In the genomic region with DNA sequence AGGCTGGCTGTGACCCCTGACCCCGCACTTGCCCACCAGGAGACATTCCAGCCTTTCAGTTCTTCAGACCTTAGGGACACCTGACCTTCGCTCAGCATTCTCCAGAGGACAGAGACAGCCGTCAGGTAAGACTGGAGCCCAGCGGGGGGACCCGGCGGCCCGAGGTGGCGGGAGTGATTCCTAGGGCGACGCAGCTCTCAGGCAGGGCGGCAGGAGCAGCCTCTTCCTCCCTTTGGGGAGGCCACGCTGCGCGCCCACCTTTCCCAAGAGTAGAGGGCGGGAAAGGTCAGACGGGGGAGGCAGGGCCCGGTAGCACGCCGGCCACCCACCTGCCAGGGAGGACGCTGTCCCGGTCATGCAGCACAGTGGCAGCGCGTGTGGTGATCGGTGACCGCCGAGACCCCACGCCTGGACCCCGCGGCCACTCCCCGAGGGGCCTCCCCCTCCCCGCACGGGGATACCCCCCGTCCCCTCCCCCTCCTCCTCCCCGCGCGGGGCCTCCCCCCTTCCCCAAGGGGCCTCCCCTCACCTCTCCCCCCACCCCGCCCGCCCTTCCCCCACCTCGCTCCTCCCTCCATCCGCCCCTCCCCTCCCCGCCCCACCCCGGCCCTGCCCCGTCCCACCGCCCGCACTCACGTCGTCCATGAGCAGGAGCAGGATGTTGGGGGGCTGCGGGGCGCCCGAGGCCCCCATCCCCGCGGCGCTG, we compare ENCODE assay signal across 8 cellular contexts.
DNase-seq lines count a peak whose midpoint lies in the region; ATAC-seq and TF ChIP-seq lines count a peak whose summit lies in the region.

No MANE protein-coding gene starts in this region.

- no peak for TF ChIP-seq CTCF in AG10803 (conservative IDR thresholded peaks at IDR 0.05; ENCODE audit: low read length)

- DNase-seq in AG10803 (ENCODE audit: low read depth) = no peak
- DNase-seq in activated naive CD8-positive, alpha-beta T cell treated with anti-CD3 and anti-CD28 coated beads, Interleukin-2, amount 50 U/mL, for 24 hours = peak; percentile 34
- DNase-seq in NCI-H526 (lab: John Stamatoyannopoulos, UW) = no peak
- no peak for DNase-seq in medulla oblongata (ENCODE audit: extremely low spot score)

- H3K4me1 ChIP-seq in iPS-20b (ENCODE audit: insufficient read depth, low read length) = no peaks in the 10 kb centered on the region

- no peaks in the 10 kb centered on the region for H3K27me3 ChIP-seq in iPS-20b (ENCODE audit: insufficient read depth, low read length)

- no peak overlapping the region for H3K27ac ChIP-seq in iPS-20b (ENCODE audit: low read length)

- no peak overlapping the region for H3K27ac Mint-ChIP-seq in activated naive CD8-positive, alpha-beta T cell treated with anti-CD3 and anti-CD28 coated beads, Interleukin-2, amount 50 U/mL, for 24 hours
- H3K27ac Mint-ChIP-seq in stimulated activated memory B cell treated with anti-CD40 and anti-IgM and Interleukin-4, amounts not matched to agents 10 μg/mL and 1 μg/mL and 100 μg/mL, for 72 hours = peak overlapping the region; percentile 82

- H3K4me3 Mint-ChIP-seq in activated naive CD8-positive, alpha-beta T cell treated with anti-CD3 and anti-CD28 coated beads, Interleukin-2, amount 50 U/mL, for 24 hours = peak overlapping the region; percentile 99
- peak overlapping the region; percentile 95 for H3K4me3 Mint-ChIP-seq in stimulated activated memory B cell treated with anti-CD40 and anti-IgM and Interleukin-4, amounts not matched to agents 10 μg/mL and 1 μg/mL and 100 μg/mL, for 72 hours

- H3K9me3 Mint-ChIP-seq in activated naive CD8-positive, alpha-beta T cell treated with anti-CD3 and anti-CD28 coated beads, Interleukin-2, amount 50 U/mL, for 24 hours = no peaks in the 10 kb centered on the region
- no peaks in the 10 kb centered on the region for H3K9me3 Mint-ChIP-seq in stimulated activated memory B cell treated with anti-CD40 and anti-IgM and Interleukin-4, amounts not matched to agents 10 μg/mL and 1 μg/mL and 100 μg/mL, for 72 hours

- H3K9me3 ChIP-seq in iPS-20b (ENCODE audit: insufficient read depth, low read depth, low read length) = no peaks in the 10 kb centered on the region

- H3K36me3 Mint-ChIP-seq in activated naive CD8-positive, alpha-beta T cell treated with anti-CD3 and anti-CD28 coated beads, Interleukin-2, amount 50 U/mL, for 24 hours (ENCODE audit: low read depth) = peaks cover 6% of the 10 kb centered on the region
- H3K36me3 Mint-ChIP-seq in stimulated activated memory B cell treated with anti-CD40 and anti-IgM and Interleukin-4, amounts not matched to agents 10 μg/mL and 1 μg/mL and 100 μg/mL, for 72 hours = peaks cover 14% of the 10 kb centered on the region

- peak overlapping the region; percentile 72 for H3K4me3 ChIP-seq in AG10803 (ENCODE audit: low read length)
- peak overlapping the region; percentile 93 for H3K4me3 ChIP-seq in iPS-20b (ENCODE audit: low read length)

- ATAC-seq in HG02970 (IDR thresholded peaks at IDR 0.05; ENCODE audit: low FRiP score, unreplicated experiment) (peak; percentile 3), GM18511 (IDR thresholded peaks at IDR 0.05; ENCODE audit: unreplicated experiment) (no peak)
- peak; percentile 44 for ATAC-seq in activated naive CD8-positive, alpha-beta T cell treated with anti-CD3 and anti-CD28 coated beads, Interleukin-2, amount 50 U/mL, for 24 hours
- ATAC-seq in stimulated activated memory B cell treated with anti-CD40 and anti-IgM and Interleukin-4, amounts not matched to agents 10 μg/mL and 1 μg/mL and 100 μg/mL, for 72 hours = peak; percentile 60

- H3K36me3 ChIP-seq in iPS-20b (ENCODE audit: insufficient read depth, low read depth, low read length) = peaks cover 29% of the 10 kb centered on the region

- 0 out of 2 replicates have a peak overlapping the region, but pooled peaks have one; percentile 37 for H3K9ac ChIP-seq in iPS-20b (ENCODE audit: low read depth, low read length)

- no peaks in the 10 kb centered on the region for H3K27me3 Mint-ChIP-seq in activated naive CD8-positive, alpha-beta T cell treated with anti-CD3 and anti-CD28 coated beads, Interleukin-2, amount 50 U/mL, for 24 hours
- no peaks in the 10 kb centered on the region for H3K27me3 Mint-ChIP-seq in stimulated activated memory B cell treated with anti-CD40 and anti-IgM and Interleukin-4, amounts not matched to agents 10 μg/mL and 1 μg/mL and 100 μg/mL, for 72 hours

- peaks cover 29% of the 10 kb centered on the region for H3K4me1 Mint-ChIP-seq in activated naive CD8-positive, alpha-beta T cell treated with anti-CD3 and anti-CD28 coated beads, Interleukin-2, amount 50 U/mL, for 24 hours
- H3K4me1 Mint-ChIP-seq in stimulated activated memory B cell treated with anti-CD40 and anti-IgM and Interleukin-4, amounts not matched to agents 10 μg/mL and 1 μg/mL and 100 μg/mL, for 72 hours = peaks cover 37% of the 10 kb centered on the region
